8 cellular contexts compared by ENCODE assay signal in genomic region chr12:14239350-14239934, GRCh38.
A peak's percentile ranks its signal among the peaks of the same experiment; 100 is the strongest.
DNase-seq lines count a peak whose midpoint lies in the region; ATAC-seq and TF ChIP-seq lines count a peak whose summit lies in the region.

No MANE protein-coding gene starts in this region.

- peak overlapping the region in 1 of 5 donors; percentile 16 for H3K9ac ChIP-seq in subcutaneous abdominal adipose tissue (ENCODE audit: low read length in 5 of 5)

- WGBS in thyroid gland, 2 donors = 66 to 77% methylated on average over 13 of the region's 13 CpGs

- H3K4me3 Mint-ChIP-seq in activated naive CD8-positive, alpha-beta T cell treated with anti-CD3 and anti-CD28 coated beads, Interleukin-2, amount 50 U/mL, for 24 hours = peak overlapping the region; percentile 66

- peak overlapping the region; percentile 90 for H3K27ac Mint-ChIP-seq in activated naive CD8-positive, alpha-beta T cell treated with anti-CD3 and anti-CD28 coated beads, Interleukin-2, amount 50 U/mL, for 24 hours

- no peaks in the 10 kb centered on the region for H3K36me3 ChIP-seq in subcutaneous abdominal adipose tissue (ENCODE audit: control insufficient read depth in 5 of 5, insufficient read depth in 5 of 5, low read length in 5 of 5)
- no peaks in the 10 kb centered on the region for H3K36me3 ChIP-seq in thyroid gland

- peaks cover 34% of the 10 kb centered on the region for H3K4me1 Mint-ChIP-seq in activated naive CD8-positive, alpha-beta T cell treated with anti-CD3 and anti-CD28 coated beads, Interleukin-2, amount 50 U/mL, for 24 hours

- H3K27me3 ChIP-seq in subcutaneous abdominal adipose tissue (ENCODE audit: control insufficient read depth in 5 of 5, insufficient read depth in 4 of 5, low read length in 5 of 5) (no peaks in the 10 kb centered on the region), thyroid gland (no peaks in the 10 kb centered on the region)

- no peaks in the 10 kb centered on the region for H3K27me3 Mint-ChIP-seq in activated naive CD8-positive, alpha-beta T cell treated with anti-CD3 and anti-CD28 coated beads, Interleukin-2, amount 50 U/mL, for 24 hours

- no peak for TF ChIP-seq CTCF in thyroid gland (IDR thresholded peaks at IDR 0.05)

- H3K27ac ChIP-seq in subcutaneous abdominal adipose tissue (ENCODE audit: low read depth, low read length) (peak overlapping the region; percentile 7), thyroid gland (no peak overlapping the region)

- H3K9me3 Mint-ChIP-seq in activated naive CD8-positive, alpha-beta T cell treated with anti-CD3 and anti-CD28 coated beads, Interleukin-2, amount 50 U/mL, for 24 hours = peaks cover 9% of the 10 kb centered on the region

- H3K4me3 ChIP-seq in subcutaneous abdominal adipose tissue (ENCODE audit: low read depth in 1 of 5, low read length in 5 of 5) = peak overlapping the region; percentile 31 to 57 (median 48)
- no peak overlapping the region for H3K4me3 ChIP-seq in thyroid gland (replicated peaks in 1 of 3)

- H3K4me1 ChIP-seq in subcutaneous abdominal adipose tissue (ENCODE audit: control insufficient read depth in 5 of 5, insufficient read depth in 5 of 5, low read length in 5 of 5) = peaks cover 0 to 17% (median 16%) of the 10 kb centered on the region in 5 donors
- no peaks in the 10 kb centered on the region for H3K4me1 ChIP-seq in thyroid gland

- no peak for TF ChIP-seq POLR2A in thyroid gland (IDR thresholded peaks at IDR 0.05)

- H3K9me3 ChIP-seq in subcutaneous abdominal adipose tissue (ENCODE audit: control insufficient read depth in 5 of 5, low read length in 5 of 5) (peaks cover 4 to 22% (median 20%) of the 10 kb centered on the region in 5 donors), thyroid gland (no peaks in the 10 kb centered on the region)

- peaks cover 8% of the 10 kb centered on the region for H3K36me3 Mint-ChIP-seq in activated naive CD8-positive, alpha-beta T cell treated with anti-CD3 and anti-CD28 coated beads, Interleukin-2, amount 50 U/mL, for 24 hours (ENCODE audit: low read depth)

- DNase-seq in stimulated activated CD4-positive, alpha-beta T cell treated with anti-CD3 and anti-CD28 coated beads, Interleukin-15, amount 100 ng/mL, for 24 hours = peak; percentile 46
- no peak for DNase-seq in stimulated activated CD4-positive, alpha-beta T cell treated with anti-CD3 and anti-CD28 coated beads, Interleukin-4, amount 100 ng/mL, for 4 hours
- DNase-seq in NCI-H526 (lab: John Stamatoyannopoulos, UW) (peak; percentile 77 to 82), islet precursor cell (peak; percentile 96), thyroid gland (no peak)
- DNase-seq in activated naive CD8-positive, alpha-beta T cell treated with anti-CD3 and anti-CD28 coated beads, Interleukin-2, amount 50 U/mL, for 24 hours = peak; percentile 51

- ATAC-seq in HG02870 (IDR thresholded peaks at IDR 0.05; ENCODE audit: unreplicated experiment) = peak; percentile 56
- ATAC-seq in activated naive CD8-positive, alpha-beta T cell treated with anti-CD3 and anti-CD28 coated beads, Interleukin-2, amount 50 U/mL, for 24 hours = peak; percentile 93

- intact Hi-C loops in thyroid gland (cut with DNase I) = no loop called here

Comparison
In these comparisons a context has a peak if more than half of its experiments do, and no peak if none do; other contexts are left out.
1. DNase-seq: peak in stimulated activated CD4-positive, alpha-beta T cell treated with anti-CD3 and anti-CD28 coated beads, Interleukin-15, amount 100 ng/mL, for 24 hours (single experiment), NCI-H526 (2 of 2), activated naive CD8-positive, alpha-beta T cell treated with anti-CD3 and anti-CD28 coated beads, Interleukin-2, amount 50 U/mL, for 24 hours (single experiment) and islet precursor cell (single experiment); none in stimulated activated CD4-positive, alpha-beta T cell treated with anti-CD3 and anti-CD28 coated beads, Interleukin-4, amount 100 ng/mL, for 4 hours (0 of 2) and thyroid gland (0 of 2).
2. H3K4me3 ChIP-seq: peak in subcutaneous abdominal adipose tissue (5 of 5); none in thyroid gland (0 of 3).